ENCODE assay signal across 10 cellular contexts in genomic region chr1:27884182-27884954, GRCh38. TPM values are rescaled to one million over a fixed set of nuclear protein-coding genes. Genes with fewer than 3 reads are reported as not detected.
DNase-seq lines count a peak whose midpoint lies in the region; ATAC-seq and TF ChIP-seq lines count a peak whose summit lies in the region.
"Had no signal": no experiment of that assay in that cellular context is flagged by ENCODE, and none has a peak within 500 bp of the region (broad histone marks: within the 10 kb centered on the region; RNA-seq: fewer than 3 reads in every experiment).

No MANE protein-coding gene starts in this region.

- ATAC-seq in HG03342 (IDR thresholded peaks at IDR 0.05; ENCODE audit: unreplicated experiment) = peak; percentile 48
- ATAC-seq: A549 had no signal

- DNase-seq in SIG-M5 treated with dmso at 0.1 percent for 504 hours (lab: John Stamatoyannopoulos, UW; ENCODE audit: unreplicated experiment) (peak; percentile 72), SIG-M5 (lab: John Stamatoyannopoulos, UW) (no peak), colonic mucosa (no peak), GM03348 (ENCODE audit: low spot score) (no peak), uterus (no peak), COLO668 (lab: John Stamatoyannopoulos, UW; ENCODE audit: unreplicated experiment) (no peak)

- peak overlapping the region; percentile 5 to 40 for H3K9ac ChIP-seq in colonic mucosa (ENCODE audit: low read depth in 2 of 2, low read length in 2 of 2)

- peak overlapping the region; percentile 49 for H3K27ac Mint-ChIP-seq in stimulated activated naive CD8-positive, alpha-beta T cell treated with anti-CD3 and anti-CD28 coated beads, Interleukin-15, Interleukin-2, amounts not matched to agents 100 ng/mL and 50 ng/mL, for 24 hours

- H3K9me3 Mint-ChIP-seq in stimulated activated naive CD8-positive, alpha-beta T cell treated with anti-CD3 and anti-CD28 coated beads, Interleukin-15, Interleukin-2, amounts not matched to agents 100 ng/mL and 50 ng/mL, for 24 hours = no peaks in the 10 kb centered on the region

- no peaks in the 10 kb centered on the region for H3K36me3 ChIP-seq in colonic mucosa
- H3K36me3 ChIP-seq in uterus = no peaks in the 10 kb centered on the region

- no peaks in the 10 kb centered on the region for H3K27me3 Mint-ChIP-seq in stimulated activated naive CD8-positive, alpha-beta T cell treated with anti-CD3 and anti-CD28 coated beads, Interleukin-15, Interleukin-2, amounts not matched to agents 100 ng/mL and 50 ng/mL, for 24 hours

- H3K4me1 Mint-ChIP-seq in stimulated activated naive CD8-positive, alpha-beta T cell treated with anti-CD3 and anti-CD28 coated beads, Interleukin-15, Interleukin-2, amounts not matched to agents 100 ng/mL and 50 ng/mL, for 24 hours (ENCODE audit: low read depth) = peaks cover 61% of the 10 kb centered on the region

- no peak overlapping the region for H3K4me3 Mint-ChIP-seq in stimulated activated naive CD8-positive, alpha-beta T cell treated with anti-CD3 and anti-CD28 coated beads, Interleukin-15, Interleukin-2, amounts not matched to agents 100 ng/mL and 50 ng/mL, for 24 hours

- intact Hi-C loops in colonic mucosa (cut with DNase I) = no loop called here
- intact Hi-C loops in uterus (cut with DNase I; ENCODE audit: low total_unique reads) = no loop called here

- H3K9me3 ChIP-seq in colonic mucosa (no peaks in the 10 kb centered on the region), uterus (no peaks in the 10 kb centered on the region)
- H3K9me3 ChIP-seq: A549 had no signal

- H3K36me3 Mint-ChIP-seq in stimulated activated naive CD8-positive, alpha-beta T cell treated with anti-CD3 and anti-CD28 coated beads, Interleukin-15, Interleukin-2, amounts not matched to agents 100 ng/mL and 50 ng/mL, for 24 hours (ENCODE audit: low read depth) = peaks cover 65% of the 10 kb centered on the region

- no peak overlapping the region for H3K4me3 ChIP-seq in colonic mucosa
- no peak overlapping the region for H3K4me3 ChIP-seq in uterus
- H3K4me3 ChIP-seq: A549, lung had no signal

- no peak for TF ChIP-seq POLR2A in uterus (IDR thresholded peaks at IDR 0.05)

- H3K27ac ChIP-seq in colonic mucosa = peak overlapping the region; percentile 64
- H3K27ac ChIP-seq in uterus = no peak overlapping the region
- H3K27ac ChIP-seq: A549 had no signal

- H3K4me1 ChIP-seq in colonic mucosa = no peaks in the 10 kb centered on the region
- H3K4me1 ChIP-seq in uterus = no peaks in the 10 kb centered on the region
- H3K4me1 ChIP-seq: A549 had no signal

- H3K27me3 ChIP-seq in colonic mucosa = no peaks in the 10 kb centered on the region
- no peaks in the 10 kb centered on the region for H3K27me3 ChIP-seq in uterus

- TF ChIP-seq CTCF in colonic mucosa (IDR thresholded peaks at IDR 0.05) = no peak
- no peak for TF ChIP-seq CTCF in uterus (IDR thresholded peaks at IDR 0.05)

RNA-seq across cellular contexts. Expression of gene THEMIS2, which starts 12.0 kb away (rescaled TPM):
- total RNA-seq in colonic mucosa (10 to 100 TPM in 1 of 2 donors, 1 to 10 TPM in 1; 6.8 to 12.6 TPM), uterus (10 to 100 TPM in 2 of 4 donors, 1 to 10 TPM in 2; 5.1 to 28.9 (median 15.8) TPM)

RNA-seq across cellular contexts. Expression of gene RPA2, which starts 30.0 kb away (rescaled TPM):
- 10 to 100 TPM; 14.3 to 30.7 TPM for total RNA-seq in colonic mucosa
- total RNA-seq in uterus = 10 to 100 TPM in 3 of 4 donors, 1 to 10 TPM in 1; 5.6 to 50.9 (median 34.1) TPM

RNA-seq across cellular contexts. Expression of gene SMPDL3B, which starts 50.4 kb away (rescaled TPM):
- total RNA-seq in colonic mucosa = 10 to 100 TPM; 27.4 to 38.6 TPM
- total RNA-seq in uterus = 1 to 10 TPM in 1 of 4 donors, not detected in 3; 6.6 TPM

RNA-seq across cellular contexts. Expression of gene PPP1R8, which starts 53.8 kb away (rescaled TPM):
- total RNA-seq in colonic mucosa (10 to 100 TPM; 31.8 to 39.2 TPM), uterus (10 to 100 TPM; 32.3 to 57.5 (median 43.6) TPM)
